Comparison of ENCODE assay signal across 27 cellular contexts in genomic region chr3:48245136-48245535, GRCh38. TPM values are rescaled to one million over a fixed set of nuclear protein-coding genes. Genes with fewer than 3 reads are reported as not detected.
"Had no signal": no experiment of that assay in that cellular context is flagged by ENCODE, and none has a peak within 500 bp of the region (broad histone marks: within the 10 kb centered on the region; RNA-seq: fewer than 3 reads in every experiment).

No MANE protein-coding gene starts in this region.

- H3K9me3 Mint-ChIP-seq: activated T-helper 1 cell treated with anti-CD3 and anti-CD28 coated beads, Interleukin-12 subunit alpha, Interleukin-12 subunit beta, Interleukin-2, Interleukin-4 antibody, amounts not matched to agents 30 ng/mL and 10 ng/mL and 1 ng/mL, durations not matched to agents 14 hours and 24 hours and 36 hours; mesothelial cell of epicardium; naive thymus-derived CD8-positive, alpha-beta T cell; stimulated activated naive CD8-positive, alpha-beta T cell treated with anti-CD3 and anti-CD28 coated beads, Interleukin-15, amount 100 ng/mL, for 72 hours had no signal

- H3K27ac Mint-ChIP-seq: activated T-helper 1 cell treated with anti-CD3 and anti-CD28 coated beads, Interleukin-12 subunit alpha, Interleukin-12 subunit beta, Interleukin-2, Interleukin-4 antibody, amounts not matched to agents 30 ng/mL and 10 ng/mL and 1 ng/mL, durations not matched to agents 14 hours and 24 hours and 36 hours; mesothelial cell of epicardium; stimulated activated naive CD8-positive, alpha-beta T cell treated with anti-CD3 and anti-CD28 coated beads, Interleukin-15, amount 100 ng/mL, for 72 hours had no signal

- ATAC-seq: gastrocnemius medialis; left lung; naive thymus-derived CD8-positive, alpha-beta T cell; stimulated activated naive CD8-positive, alpha-beta T cell treated with anti-CD3 and anti-CD28 coated beads, Interleukin-15, amount 100 ng/mL, for 72 hours had no signal

- H3K27me3 ChIP-seq: colonic mucosa, esophagus squamous epithelium, gastrocnemius medialis, left lung, neutrophil, ovary, suprapubic skin, tibial nerve had no signal

- H3K27me3 Mint-ChIP-seq: naive thymus-derived CD8-positive, alpha-beta T cell; stimulated activated naive CD8-positive, alpha-beta T cell treated with anti-CD3 and anti-CD28 coated beads, Interleukin-15, amount 100 ng/mL, for 72 hours had no signal

- H3K4me3 ChIP-seq: colonic mucosa, esophagus squamous epithelium, gastrocnemius medialis, left lung, lung, ovary, prostate gland, suprapubic skin, tibial nerve had no signal

- FAIRE-seq: bronchial epithelial cell had no signal

- H3K27ac ChIP-seq: colonic mucosa, gastrocnemius medialis, left lung, neutrophil, ovary, prostate gland, suprapubic skin, tibial nerve, WERI-Rb-1 had no signal

- H3K4me1 ChIP-seq: colonic mucosa, prostate gland had no signal

- H3K4me3 Mint-ChIP-seq: activated T-helper 1 cell treated with anti-CD3 and anti-CD28 coated beads, Interleukin-12 subunit alpha, Interleukin-12 subunit beta, Interleukin-2, Interleukin-4 antibody, amounts not matched to agents 30 ng/mL and 10 ng/mL and 1 ng/mL, durations not matched to agents 14 hours and 24 hours and 36 hours; mesothelial cell of epicardium; naive thymus-derived CD8-positive, alpha-beta T cell; stimulated activated naive CD8-positive, alpha-beta T cell treated with anti-CD3 and anti-CD28 coated beads, Interleukin-15, amount 100 ng/mL, for 72 hours had no signal

- H3K36me3 ChIP-seq: colonic mucosa, ovary, prostate gland had no signal

- DNase-seq: activated CD8-positive, alpha-beta memory T cell treated with anti-CD3 and anti-CD28 coated beads for 24 hours; activated CD8-positive, alpha-beta memory T cell treated with anti-CD3 and anti-CD28 coated beads, Interleukin-2, amount 50 U/mL, for 48 hours; activated naive CD4-positive, alpha-beta T cell; amygdala; colonic mucosa; esophagus squamous epithelium; gastrocnemius medialis; hippocampal formation; kidney glomerular epithelial cell; left lung; naive thymus-derived CD8-positive, alpha-beta T cell; stimulated activated CD4-positive, alpha-beta T cell treated with anti-CD3 and anti-CD28 coated beads, Interleukin-4, amount 100 ng/mL, for 24 hours; stimulated activated naive CD8-positive, alpha-beta T cell treated with anti-CD3 and anti-CD28 coated beads, Interleukin-15, amount 100 ng/mL, for 72 hours; SW 1271; WERI-Rb-1 had no signal

- H3K9me3 ChIP-seq: colonic mucosa, esophagus squamous epithelium, gastrocnemius medialis, left lung, neutrophil, ovary, prostate gland, suprapubic skin, tibial nerve had no signal

RNA-seq across cellular contexts. Expression of gene CAMP, which starts 21.8 kb away (rescaled TPM):
- total RNA-seq: activated T-helper 1 cell treated with anti-CD3 and anti-CD28 coated beads, Interleukin-12 subunit alpha, Interleukin-12 subunit beta, Interleukin-2, Interleukin-4 antibody, amounts not matched to agents 30 ng/mL and 10 ng/mL and 1 ng/mL, durations not matched to agents 14 hours and 24 hours and 36 hours; colonic mucosa; gastrocnemius medialis; mesothelial cell of epicardium; naive thymus-derived CD8-positive, alpha-beta T cell; SK-MEL-5; suprapubic skin; T-helper 2 cell treated with Interferon-gamma antibody and Interleukin-4, amounts not matched to agents 100 ng/mL and 5 ng/mL, for 36 hours; urinary bladder had no signal
- polyA plus RNA-seq: naive thymus-derived CD8-positive, alpha-beta T cell had no signal

RNA-seq across cellular contexts. Expression of gene CDC25A, which starts 56.9 kb away (rescaled TPM):
- total RNA-seq: naive thymus-derived CD8-positive, alpha-beta T cell had no signal
- polyA plus RNA-seq: naive thymus-derived CD8-positive, alpha-beta T cell had no signal
